Comparison of ENCODE assay signal across 1 cellular context in the genomic region with DNA sequence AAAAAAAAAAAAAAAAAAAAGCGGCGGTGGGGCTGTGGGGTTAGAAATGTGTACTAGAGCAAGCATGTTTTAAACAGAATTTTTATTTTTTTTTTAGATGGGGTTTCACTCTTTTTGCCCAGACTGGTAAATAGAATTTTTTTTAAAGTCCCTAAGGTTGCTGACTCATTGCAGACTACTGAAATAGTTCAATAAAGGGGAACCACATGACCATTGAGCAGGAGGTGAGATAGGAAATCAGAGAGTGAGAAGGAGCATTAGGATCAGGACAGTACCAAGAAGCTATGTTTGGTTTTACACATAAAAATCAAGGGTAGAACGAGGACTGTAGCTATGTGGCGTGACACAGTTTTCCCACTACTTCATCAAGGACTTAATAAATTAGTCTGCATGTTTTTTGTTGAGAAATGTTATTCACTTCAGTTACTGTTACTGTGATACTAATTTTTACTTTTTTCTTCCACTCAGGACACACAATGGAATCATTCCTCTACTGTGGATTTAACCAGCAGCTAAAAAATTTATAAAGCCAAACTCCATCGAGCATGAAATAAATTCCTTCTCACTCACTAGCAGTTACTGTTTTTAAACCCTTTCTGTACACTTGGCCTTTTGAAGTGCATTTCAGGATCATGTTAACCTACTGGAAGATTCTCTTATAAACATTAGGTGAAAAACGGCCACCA.
TF ChIP-seq lines count a peak whose summit lies in the region.

No MANE protein-coding gene starts in this region.

TF ChIP-seq in endothelial cell of umbilical vein, 7 proteins besides CTCF, POLR2A, EP300 and RAD21:
- TF ChIP-seq FOS (IDR thresholded peaks at IDR 0.05; ENCODE audit: borderline replicate concordance, insufficient read depth, low read length): no peak
- TF ChIP-seq GATA2 (IDR thresholded peaks at IDR 0.05; ENCODE audit: insufficient read depth, insufficient read length, low read depth, low read length): no peak
- no peak for TF ChIP-seq EZH2 (IDR thresholded peaks at IDR 0.05; ENCODE audit: borderline replicate concordance, low read depth, low read length, severe bottlenecking)
- no peak for TF ChIP-seq JUN (IDR thresholded peaks at IDR 0.05; ENCODE audit: borderline replicate concordance, insufficient read depth, insufficient read length, low read depth)
- TF ChIP-seq, protein P1, sequence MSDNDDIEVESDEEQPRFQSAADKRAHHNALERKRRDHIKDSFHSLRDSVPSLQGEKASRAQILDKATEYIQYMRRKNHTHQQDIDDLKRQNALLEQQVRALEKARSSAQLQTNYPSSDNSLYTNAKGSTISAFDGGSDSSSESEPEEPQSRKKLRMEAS (IDR thresholded peaks at IDR 0.05; ENCODE audit: insufficient read depth, insufficient read length): no peak
- TF ChIP-seq MYC (IDR thresholded peaks at IDR 0.05; ENCODE audit: low read depth, low read length): no peak
- no peak for TF ChIP-seq POLR2AphosphoS5 (IDR thresholded peaks at IDR 0.05; ENCODE audit: insufficient read depth, low read depth, low read length)
TF ChIP-seq in endothelial cell of umbilical vein: peak in this region for 0.
